20 cellular contexts compared by ENCODE assay signal in genomic region chrX:103437147-103437873, GRCh38.
"Had no signal": no experiment of that assay in that cellular context is flagged by ENCODE, and none has a peak within 500 bp of the region (broad histone marks: within the 10 kb centered on the region; RNA-seq: fewer than 3 reads in every experiment).

No MANE protein-coding gene starts in this region.

- ATAC-seq: activated CD4-positive, alpha-beta T cell treated with anti-CD3 and anti-CD28 coated beads for 36 hours; stimulated activated memory B cell treated with anti-CD40 and anti-IgM and Interleukin-4, amounts not matched to agents 10 μg/mL and 1 μg/mL and 100 μg/mL, for 72 hours; stimulated activated naive CD8-positive, alpha-beta T cell treated with anti-CD3 and anti-CD28 coated beads, Interleukin-15, amount 100 ng/mL, for 72 hours had no signal

- H3K4me1 ChIP-seq: left ventricle myocardium inferior, right lobe of liver, thyroid gland had no signal

- DNase-seq: activated CD4-positive, alpha-beta T cell treated with anti-CD3 and anti-CD28 coated beads for 36 hours; activated CD4-positive, alpha-beta T cell treated with anti-CD3 and anti-CD28 coated beads, Interleukin-2, amount 50 U/mL, for 4 hours; activated CD4-positive, CD25-positive, alpha-beta regulatory T cell; activated effector memory CD4-positive, alpha-beta T cell treated with Interleukin-2 at 50 U/mL for 16 hours; activated naive CD4-positive, alpha-beta T cell treated with Interleukin-2 at 50 U/mL for 16 hours; activated T-cell treated with anti-CD3 and anti-CD28 coated beads for 4 hours; anterior cingulate cortex; dermis blood vessel endothelial cell; effector CD4-positive, alpha-beta T cell; erythroblast; foreskin melanocyte; islet precursor cell; left ventricle myocardium inferior; right lobe of liver; stimulated activated CD4-positive, alpha-beta T cell treated with anti-CD3 and anti-CD28 coated beads, Interleukin-4, amount 100 ng/mL, for 24 hours; stimulated activated naive CD8-positive, alpha-beta T cell treated with anti-CD3 and anti-CD28 coated beads, Interleukin-15, amount 100 ng/mL, for 72 hours; thyroid gland had no signal

- H3K27ac ChIP-seq: left ventricle myocardium inferior, right lobe of liver, skin epidermis, thyroid gland had no signal

- H3K4me3 ChIP-seq: left ventricle myocardium inferior, lung, right lobe of liver, skin epidermis, thyroid gland had no signal

- H3K36me3 ChIP-seq: left ventricle myocardium inferior, right lobe of liver, thyroid gland had no signal

- H3K9me3 ChIP-seq: left ventricle myocardium inferior, right lobe of liver, thyroid gland had no signal

- H3K27me3 ChIP-seq: right lobe of liver, thyroid gland had no signal
